8 cellular contexts compared by ENCODE assay signal in the genomic region with DNA sequence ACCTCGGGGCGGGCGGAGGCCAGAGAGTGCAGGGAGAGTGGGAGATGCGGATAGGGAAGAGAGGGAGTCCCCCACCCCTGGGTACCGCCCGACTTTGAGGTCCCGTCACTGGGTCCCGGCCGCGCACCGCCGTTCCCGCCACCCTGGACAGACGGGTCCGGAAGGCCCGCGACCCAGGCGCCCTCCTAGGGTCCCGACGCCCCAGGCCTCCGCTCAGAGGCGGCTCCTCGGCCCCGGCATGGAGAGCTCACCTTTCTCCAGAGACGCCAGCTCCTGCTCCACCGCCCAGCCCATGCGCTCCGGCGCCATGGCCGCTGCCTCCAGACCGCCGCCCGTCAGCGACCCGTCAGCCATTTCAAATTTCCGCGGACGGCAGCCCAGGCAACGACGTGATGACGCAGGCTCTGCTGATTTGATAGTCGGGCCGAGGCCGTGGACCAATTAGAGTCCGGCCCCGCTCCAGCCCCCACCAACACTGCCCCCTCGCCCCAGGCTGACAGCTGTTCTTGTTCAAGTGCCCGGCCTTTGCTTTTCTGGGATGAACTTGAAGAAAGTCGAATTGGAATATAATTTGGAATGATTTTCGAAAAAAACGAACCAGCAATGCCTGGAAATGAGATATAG. TPM values are rescaled to one million over a fixed set of nuclear protein-coding genes. Genes with fewer than 3 reads are reported as not detected.
DNase-seq lines count a peak whose midpoint lies in the region; ATAC-seq and TF ChIP-seq lines count a peak whose summit lies in the region.

Gene SHCBP1 (minus strand): TSS at position 374 of the 624 bp plus-strand sequence. CDS start 20 bp downstream, at position 354.

- TF ChIP-seq POLR2A in Raji (IDR thresholded peaks at IDR 0.05; ENCODE audit: insufficient read depth, low read depth, low read length) (peak; percentile 82), gastroesophageal sphincter (IDR thresholded peaks at IDR 0.05) (no peak)

- peak within 1 kb of the TSS; percentile 74 for H3K9ac ChIP-seq in ES-I3 (ENCODE audit: low read depth, low read length)

- DNase-seq in GOT3 (lab: John Stamatoyannopoulos, UW), result peak; percentile 54
- peak; percentile 91 for DNase-seq in LHCN-M2 (ENCODE audit: low read depth)
- peak; percentile 32 for DNase-seq in activated gamma-delta T cell (lab: John Stamatoyannopoulos, UW)
- peak in 55 of 56 donors; percentile 12 to 89 (median 67) for DNase-seq in nucleus accumbens (lab: John Stamatoyannopoulos, UW)
- peak; percentile 75 for DNase-seq in superior temporal gyrus (ENCODE audit: extremely low spot score)

- H3K27me3 ChIP-seq in gastroesophageal sphincter, result peaks cover 6% of the 10 kb centered on the region

- H3K4me1 ChIP-seq in ES-I3 (ENCODE audit: insufficient read depth, low read length) (no peaks in the 10 kb centered on the region; the same call in 1 of the 2 replicates), gastroesophageal sphincter (peaks cover 0 to 19% (median 7%) of the 10 kb centered on the region in 3 donors)

- H3K36me3 ChIP-seq in ES-I3 (ENCODE audit: insufficient read depth, low read length), result peaks cover 6% of the 10 kb centered on the region
- no peaks in the 10 kb centered on the region for H3K36me3 ChIP-seq in gastroesophageal sphincter

- WGBS in gastroesophageal sphincter (ENCODE audit: low coverage in 1 of 2), 2 donors, result 0% methylated on average over 3 of the region's 51 CpGs; no CpG with 5 or more reads in 1 of the 2 donors

- H3K27ac ChIP-seq in gastroesophageal sphincter, result peak within 1 kb of the TSS in 1 of 4 donors; percentile 21

- TF ChIP-seq EP300 in gastroesophageal sphincter (IDR thresholded peaks at IDR 0.05), result no peak

- peak; percentile 87 for ATAC-seq in gastroesophageal sphincter

- H3K9me3 ChIP-seq in ES-I3 (ENCODE audit: control insufficient read depth, insufficient read depth, low read length) (no peaks in the 10 kb centered on the region), gastroesophageal sphincter (no peaks in the 10 kb centered on the region)

- peak within 1 kb of the TSS; percentile 13 to 60 for H3K4me3 ChIP-seq in gastroesophageal sphincter

- TF ChIP-seq CTCF in gastroesophageal sphincter (IDR thresholded peaks at IDR 0.05), result no peak

RNA-seq across cellular contexts. Expression of gene SHCBP1, which starts in this region (rescaled TPM):
- total RNA-seq in LHCN-M2 (2014; rRNA removed), result 59.4 and 67.0 TPM in 2 replicates
- 29.7 TPM for polyA plus RNA-seq in LHCN-M2 (2012)
- total RNA-seq in gastroesophageal sphincter, result 1 to 10 TPM in 1 of 4 donors, under 1 TPM in 3; 0.31 to 4.1 (median 0.86) TPM

Comparison
In these comparisons a context has a peak if more than half of its experiments do, and no peak if none do; other contexts are left out.
1. RNA of gene SHCBP1 (total RNA-seq): 59.4 to 67.0 TPM in LHCN-M2; 0.31 to 4.1 TPM in gastroesophageal sphincter; every median in the first group is over 10 times any median in the second.
2. DNase-seq: peak in every context shown above with its lines; median percentile 91 in LHCN-M2; 75 in superior temporal gyrus; 67 in nucleus accumbens; 54 in GOT3; 32 in activated gamma-delta T cell.